3 cellular contexts compared by ENCODE assay signal in genomic region chr10:69100136-69100872, GRCh38.
TF ChIP-seq lines count a peak whose summit lies in the region.

No MANE protein-coding gene starts in this region.

TF ChIP-seq in GM12891, 5 proteins besides CTCF, POLR2A, EP300 and RAD21:
- no peak for TF ChIP-seq POLR2AphosphoS5 (IDR thresholded peaks at IDR 0.05; ENCODE audit: low read depth, low read length)
- peak; percentile 33 for TF ChIP-seq PAX5 (IDR thresholded peaks at IDR 0.05; ENCODE audit: insufficient read depth, low read length, severe bottlenecking)
- TF ChIP-seq POU2F2 (IDR thresholded peaks at IDR 0.05; ENCODE audit: low read depth, low read length) = no peak
- TF ChIP-seq TAF1 (IDR thresholded peaks at IDR 0.05; ENCODE audit: low read depth, low read length) = no peak
- TF ChIP-seq SPI1 (IDR thresholded peaks at IDR 0.05; ENCODE audit: low read depth, low read length) = no peak

TF ChIP-seq in IMR-90, 13 proteins besides CTCF, POLR2A, EP300 and RAD21:
- TF ChIP-seq CEBPB (IDR thresholded peaks at IDR 0.05; ENCODE audit: low read depth, low read length) = peak; percentile 76
- no peak for TF ChIP-seq RCOR1 (IDR thresholded peaks at IDR 0.05; ENCODE audit: insufficient replicate concordance, low read length)

TF ChIP-seq in H1, 55 proteins besides CTCF, POLR2A, EP300 and RAD21:
- TF ChIP-seq BACH1 (IDR thresholded peaks at IDR 0.05; ENCODE audit: low read length) = no peak
- no peak for TF ChIP-seq RXRA (IDR thresholded peaks at IDR 0.05; ENCODE audit: insufficient read depth, low read depth, low read length)
- TF ChIP-seq RFX5 (IDR thresholded peaks at IDR 0.05; ENCODE audit: borderline replicate concordance, low read depth, low read length) = no peak
- TF ChIP-seq TCF12 (IDR thresholded peaks at IDR 0.05; ENCODE audit: low read depth, low read length) = no peak
- no peak for TF ChIP-seq CHD2 (IDR thresholded peaks at IDR 0.05; ENCODE audit: low read length)
- peak; percentile 92 for TF ChIP-seq CEBPB (IDR thresholded peaks at IDR 0.05; ENCODE audit: low read depth, low read length)
- TF ChIP-seq BRCA1 (IDR thresholded peaks at IDR 0.05; ENCODE audit: low read depth, low read length) = no peak
- peak; percentile 29; the same call in 1 of the 2 replicates for TF ChIP-seq TBP (IDR thresholded peaks at IDR 0.05; ENCODE audit: low read depth, low read length)
- no peak for TF ChIP-seq ASH2L (IDR thresholded peaks at IDR 0.05; ENCODE audit: low read length)
- TF ChIP-seq JUN (IDR thresholded peaks at IDR 0.05; ENCODE audit: low read depth, low read length) = no peak
- TF ChIP-seq RBBP5 (IDR thresholded peaks at IDR 0.05; ENCODE audit: borderline replicate concordance, low read depth, low read length) = 0 out of 2 replicates have a peak, but pooled peaks have one; percentile 54
- TF ChIP-seq TAF1 (IDR thresholded peaks at IDR 0.05; ENCODE audit: low read depth, low read length) = 0 out of 2 replicates have a peak, but pooled peaks have one; percentile 17
